13 cellular contexts compared by ENCODE assay signal in genomic region chr3:72483554-72484104, GRCh38. TPM values are rescaled to one million over a fixed set of nuclear protein-coding genes. Genes with fewer than 3 reads are reported as not detected.
DNase-seq lines count a peak whose midpoint lies in the region; ATAC-seq and TF ChIP-seq lines count a peak whose summit lies in the region.
"Had no signal": no experiment of that assay in that cellular context is flagged by ENCODE, and none has a peak within 500 bp of the region (broad histone marks: within the 10 kb centered on the region; RNA-seq: fewer than 3 reads in every experiment).

No MANE protein-coding gene starts in this region.

- ATAC-seq in activated naive CD4-positive, alpha-beta T cell treated with anti-CD3 and anti-CD28 coated beads, Interleukin-2, amount 50 U/mL, for 72 hours = no peak
- no peak for ATAC-seq in T-helper 17 cell
- ATAC-seq in thoracic aorta (ENCODE audit: insufficient number of reproducible peaks, low FRiP score, low read depth) = no peak
- ATAC-seq in HG03378 (IDR thresholded peaks at IDR 0.05; ENCODE audit: unreplicated experiment) = no peak
- ATAC-seq: Panc1 had no signal

- H3K27me3 ChIP-seq in thoracic aorta (replicated peaks; ENCODE audit: insufficient read depth) = no peaks in the 10 kb centered on the region

- H3K36me3 ChIP-seq in thoracic aorta = no peaks in the 10 kb centered on the region

- intact Hi-C loops in posterior vena cava (cut with DNase I) = no loop called here

- H3K4me3 Mint-ChIP-seq in T-helper 17 cell = no peak overlapping the region
- H3K4me3 Mint-ChIP-seq: H9 had no signal

- peaks cover 14 to 46% of the 10 kb centered on the region in 2 donors for H3K36me3 Mint-ChIP-seq in activated naive CD4-positive, alpha-beta T cell treated with anti-CD3 and anti-CD28 coated beads, Interleukin-2, amount 50 U/mL, for 72 hours
- no peaks in the 10 kb centered on the region for H3K36me3 Mint-ChIP-seq in T-helper 17 cell (ENCODE audit: low read depth)

- DNase-seq in activated naive CD4-positive, alpha-beta T cell treated with anti-CD3 and anti-CD28 coated beads, Interleukin-2, amount 50 U/mL, for 72 hours (ENCODE audit: low spot score in 2 of 2) = no peak
- no peak for DNase-seq in activated naive CD4-positive, alpha-beta T cell (lab: John Stamatoyannopoulos, UW)
- DNase-seq in T-helper 17 cell = no peak
- no peak for DNase-seq in fibroblast of pulmonary artery (ENCODE audit: low read depth)
- no peak for DNase-seq in thoracic aorta (ENCODE audit: low spot score)
- no peak for DNase-seq in cerebellar nuclear complex (lab: John Stamatoyannopoulos, UW)
- no peak for DNase-seq in posterior vena cava (ENCODE audit: low spot score)
- DNase-seq: H9, Karpas-422, NCI-H510A treated with DMSO at 0.1 percent for 48 hours had no signal

- H3K9me3 ChIP-seq in T-helper 17 cell (ENCODE audit: control insufficient read depth, low read length, poor library complexity, severe bottlenecking) (no peaks in the 10 kb centered on the region), thoracic aorta (no peaks in the 10 kb centered on the region)

- H3K9me3 Mint-ChIP-seq in activated naive CD4-positive, alpha-beta T cell treated with anti-CD3 and anti-CD28 coated beads, Interleukin-2, amount 50 U/mL, for 72 hours = peaks cover 8 to 21% of the 10 kb centered on the region in 2 donors
- H3K9me3 Mint-ChIP-seq: H9 had no signal

- H3K27me3 Mint-ChIP-seq in T-helper 17 cell = peaks cover 7% of the 10 kb centered on the region

- peaks cover 7% of the 10 kb centered on the region for H3K4me1 Mint-ChIP-seq in T-helper 17 cell

- H3K27ac ChIP-seq in thoracic aorta = no peak overlapping the region
- H3K27ac ChIP-seq: HL-60 had no signal

- H3K4me1 ChIP-seq in thoracic aorta (ENCODE audit: control insufficient read depth in 1 of 2, low read depth in 2 of 2) = peaks cover 19 to 40% of the 10 kb centered on the region in 2 donors

- H3K27ac Mint-ChIP-seq in activated naive CD4-positive, alpha-beta T cell treated with anti-CD3 and anti-CD28 coated beads, Interleukin-2, amount 50 U/mL, for 72 hours = peak overlapping the region; percentile 90 to 96
- peak overlapping the region; percentile 78 for H3K27ac Mint-ChIP-seq in T-helper 17 cell
- H3K27ac Mint-ChIP-seq: H9 had no signal

- H3K4me3 ChIP-seq in fibroblast of pulmonary artery (replicated peaks; ENCODE audit: low read depth, low read length) = peak overlapping the region; percentile 36
- peak overlapping the region; percentile 68 for H3K4me3 ChIP-seq in thoracic aorta

- TF ChIP-seq CTCF in fibroblast of pulmonary artery (IDR thresholded peaks at IDR 0.05; ENCODE audit: low read length, missing control alignments) (no peak), thoracic aorta (IDR thresholded peaks at IDR 0.05) (no peak)

RNA-seq across cellular contexts. Expression of gene RYBP, which starts 37.2 kb away (rescaled TPM):
- total RNA-seq in activated naive CD4-positive, alpha-beta T cell treated with anti-CD3 and anti-CD28 coated beads, Interleukin-2, amount 50 U/mL, for 72 hours = 10 to 100 TPM; 15.9 to 36.6 TPM
- 10 to 100 TPM in 1 of 2 donors, 1 to 10 TPM in 1; 8.9 to 14.5 TPM for total RNA-seq in T-helper 17 cell
- 10 to 100 TPM in 1 of 2 donors, 1 to 10 TPM in 1; 6.1 to 11.9 TPM for total RNA-seq in thoracic aorta
- 10 to 100 TPM; 14.0 to 15.0 TPM for total RNA-seq in posterior vena cava
